In genomic region chr14:90805662-90806548, GRCh38 we compare ENCODE assay signal across 21 cellular contexts. TPM values are rescaled to one million over a fixed set of nuclear protein-coding genes. Genes with fewer than 3 reads are reported as not detected.
DNase-seq lines count a peak whose midpoint lies in the region; ATAC-seq and TF ChIP-seq lines count a peak whose summit lies in the region.
"Had no signal": no experiment of that assay in that cellular context is flagged by ENCODE, and none has a peak within 500 bp of the region (broad histone marks: within the 10 kb centered on the region; RNA-seq: fewer than 3 reads in every experiment).

No MANE protein-coding gene starts in this region.

- H3K27me3 ChIP-seq in adipocyte (replicated peaks; ENCODE audit: control insufficient read depth, insufficient read depth, low read length) (no peaks in the 10 kb centered on the region), heart right ventricle (no peaks in the 10 kb centered on the region), brain microvascular endothelial cell (replicated peaks) (no peaks in the 10 kb centered on the region)
- H3K27me3 ChIP-seq: SJSA1, transverse colon had no signal

- peaks cover 54% of the 10 kb centered on the region for H3K4me1 ChIP-seq in adipocyte (ENCODE audit: control insufficient read depth, insufficient read depth, low read length)
- peaks cover 0 to 83% (median 60%) of the 10 kb centered on the region in 9 donors for H3K4me1 ChIP-seq in heart right ventricle
- H3K4me1 ChIP-seq: SJSA1 had no signal

- TF ChIP-seq CTCF in heart right ventricle (IDR thresholded peaks at IDR 0.05) (no peak), brain microvascular endothelial cell (IDR thresholded peaks at IDR 0.05; ENCODE audit: low read depth, low read length, missing control alignments) (no peak)

- no peaks in the 10 kb centered on the region for H3K9me3 ChIP-seq in adipocyte (ENCODE audit: control insufficient read depth, low read length)
- no peaks in the 10 kb centered on the region for H3K9me3 ChIP-seq in heart right ventricle
- H3K9me3 ChIP-seq: SJSA1, transverse colon had no signal

- H3K36me3 ChIP-seq in adipocyte (ENCODE audit: control insufficient read depth, insufficient read depth, low read length, severe bottlenecking) = no peaks in the 10 kb centered on the region
- H3K36me3 ChIP-seq in heart right ventricle = no peaks in the 10 kb centered on the region
- no peaks in the 10 kb centered on the region for H3K36me3 ChIP-seq in brain microvascular endothelial cell (replicated peaks)
- H3K36me3 ChIP-seq: SJSA1, transverse colon had no signal

- in situ Hi-C loops in brain microvascular endothelial cell (cut with HindIII; ENCODE audit: low pct_ligation_motif_present, low sequenced_read_pairs) = no loop called here

- intact Hi-C loops in heart right ventricle (cut with DNase I) = loop anchor here in 1 of 10 donors (5.0 kb wide), 1 partner anchor 44 kb away; no protein-coding TSS in a partner anchor

- ATAC-seq in heart right ventricle = peak in 6 of 8 donors; percentile 20 to 50 (median 43)
- no peak for ATAC-seq in HG02610 (IDR thresholded peaks at IDR 0.05; ENCODE audit: unreplicated experiment)
- ATAC-seq in GM21529 (IDR thresholded peaks at IDR 0.05; ENCODE audit: unreplicated experiment) = no peak
- ATAC-seq: activated CD4-positive, alpha-beta T cell treated with anti-CD3 and anti-CD28 coated beads for 36 hours; left colon; PC-3 had no signal

- H3K4me3 ChIP-seq in adipocyte (ENCODE audit: low read length) = no peak overlapping the region
- H3K4me3 ChIP-seq in heart right ventricle = no peak overlapping the region
- H3K4me3 ChIP-seq in brain microvascular endothelial cell (ENCODE audit: low read depth, low read length) = no peak overlapping the region
- H3K4me3 ChIP-seq: SJSA1, transverse colon had no signal

- WGBS in heart right ventricle, 2 donors = 68 to 73% methylated on average over 21 of the region's 21 CpGs

- H3K27ac ChIP-seq in heart right ventricle = peak overlapping the region in 3 of 10 donors; percentile 27 to 63 (median 33)
- no peak overlapping the region for H3K27ac ChIP-seq in brain microvascular endothelial cell
- H3K27ac ChIP-seq: SJSA1, transverse colon had no signal

- H3K9ac ChIP-seq in adipocyte (ENCODE audit: low read length) = peak overlapping the region; percentile 55

- DNase-seq in Ammon's horn (ENCODE audit: low spot score) (peak; percentile 72), adipocyte (ENCODE audit: low read depth) (no peak), heart right ventricle (no peak), nucleus accumbens (lab: John Stamatoyannopoulos, UW) (peak in 37 of 56 donors; percentile 22 to 79 (median 42)), brain microvascular endothelial cell (no peak), NCI-H187 treated with DMSO at 0.1 percent for 48 hours (lab: John Stamatoyannopoulos, UW) (no peak)
- DNase-seq: activated CD4-positive, alpha-beta T cell treated with anti-CD3 and anti-CD28 coated beads for 36 hours; activated naive CD4-positive, alpha-beta T cell; CD4-positive, CD25-positive, alpha-beta regulatory T cell; DMS79; H7; Karpas-422; left colon; NCI-H1105 treated with DMSO at 0.1 percent for 48 hours; NCI-H2171 treated with DMSO at 0.1 percent for 48 hours; NCI-H748 treated with DMSO at 0.1 percent for 48 hours; PC-3; transverse colon had no signal

RNA-seq across cellular contexts. Expression of gene TTC7B, which starts 10.3 kb away (rescaled TPM):
- 10 to 100 TPM; 59.1 to 79.4 (median 66.6) TPM for total RNA-seq in heart right ventricle
- polyA plus RNA-seq in heart right ventricle = 10 to 100 TPM; 23.0 to 23.5 TPM

Comparison
In these comparisons a context has a peak if more than half of its experiments do, and no peak if none do; other contexts are left out.
1. DNase-seq: peak in Ammon's horn (single experiment) and nucleus accumbens (37 of 56); none in adipocyte (single experiment), heart right ventricle (0 of 2), brain microvascular endothelial cell (single experiment) and NCI-H187 treated with DMSO at 0.1 percent for 48 hours (single experiment).
2. ATAC-seq: peak in heart right ventricle (6 of 8); none in HG02610 (single experiment) and GM21529 (single experiment).